Comparison of ENCODE assay signal across 8 cellular contexts in genomic region chr6:7909323-7910276, GRCh38. TPM values are rescaled to one million over a fixed set of nuclear protein-coding genes. Genes with fewer than 3 reads are reported as not detected.
DNase-seq lines count a peak whose midpoint lies in the region; ATAC-seq and TF ChIP-seq lines count a peak whose summit lies in the region.

No MANE protein-coding gene starts in this region.

- H3K27me3 ChIP-seq in kidney epithelial cell (ENCODE audit: control insufficient read depth, insufficient read depth, low read length), result peaks cover 14% of the 10 kb centered on the region

- peak; percentile 21 for ATAC-seq in GM19372 (IDR thresholded peaks at IDR 0.05; ENCODE audit: low read depth, unreplicated experiment)
- ATAC-seq in GM21526 (IDR thresholded peaks at IDR 0.05; ENCODE audit: low FRiP score, unreplicated experiment), result no peak

- H3K4me3 ChIP-seq in cardiac fibroblast (replicated peaks in 1 of 2; ENCODE audit: low read depth in 2 of 2, low read length in 2 of 2) (peak overlapping the region; percentile 64 to 78), kidney epithelial cell (ENCODE audit: low read depth, low read length) (peak overlapping the region; percentile 78)

- no peaks in the 10 kb centered on the region for H3K36me3 ChIP-seq in kidney epithelial cell (ENCODE audit: control insufficient read depth, insufficient read depth, low read length)

- peak; percentile 56 for DNase-seq in COLO668 (lab: John Stamatoyannopoulos, UW; ENCODE audit: unreplicated experiment)
- peak; percentile 55 for DNase-seq in HPDE6-E6E7 (ENCODE audit: extremely low spot score)
- peak in 4 of 5 experiments; percentile 6 to 46 (median 26) for DNase-seq in T-helper 2 cell
- peak; percentile 55 to 56 for DNase-seq in cardiac fibroblast (ENCODE audit: low read depth in 2 of 2)
- no peak for DNase-seq in kidney epithelial cell (ENCODE audit: low read depth)
- peak; percentile 51 to 76 for DNase-seq in stimulated activated CD4-positive, alpha-beta T cell treated with anti-CD3 and anti-CD28 coated beads, Interleukin-2, amount 100 ng/mL, for 24 hours

- no peak for TF ChIP-seq CTCF in cardiac fibroblast (IDR thresholded peaks at IDR 0.05; ENCODE audit: low read depth, low read length)
- TF ChIP-seq CTCF in kidney epithelial cell (IDR thresholded peaks at IDR 0.05; ENCODE audit: insufficient read depth, low read length, poor library complexity, severe bottlenecking), result no peak

RNA-seq across cellular contexts. Expression of gene TXNDC5, which starts 1.0 kb away (rescaled TPM):
- 193 and 198 TPM in 2 replicates for total RNA-seq in kidney epithelial cell
